Comparison of ENCODE assay signal across 8 cellular contexts in genomic region chr11:60914620-60915249, GRCh38. TPM values are rescaled to one million over a fixed set of nuclear protein-coding genes. Genes with fewer than 3 reads are reported as not detected.
A peak's percentile ranks its signal among the peaks of the same experiment; 100 is the strongest.
DNase-seq lines count a peak whose midpoint lies in the region; ATAC-seq, FAIRE-seq and TF ChIP-seq lines count a peak whose summit lies in the region.

No MANE protein-coding gene starts in this region.

- CTCF ChIA-PET in AG04449 (lab: Yijun Ruan, JAX), result interaction anchor here (0.9 to 5.0 kb wide), 13 partner anchors 9 to 340 kb away, joined by 3 to 40 read pairs (median 5); partner anchors contain the start of genes PRPF19 and TMEM132A

- ATAC-seq in GM18873 (IDR thresholded peaks at IDR 0.05; ENCODE audit: low FRiP score, unreplicated experiment), result no peak

- H3K4me3 ChIP-seq in AG04449 (ENCODE audit: low read depth, low read length) (peak overlapping the region; percentile 86), fibroblast of mammary gland (ENCODE audit: control insufficient read depth, low read depth, low read length) (peak overlapping the region; percentile 81), neuron (ENCODE audit: low read length) (peak overlapping the region; percentile 71)

- H3K4me1 ChIP-seq in neuron (ENCODE audit: insufficient read depth, low read length), result peaks cover 27% of the 10 kb centered on the region

- peaks cover 7% of the 10 kb centered on the region for H3K36me3 ChIP-seq in neuron (ENCODE audit: insufficient read depth, low read length)

- no peak for DNase-seq in AG04449 (ENCODE audit: low read depth, low spot score)
- no peak for DNase-seq in GM19239 (ENCODE audit: insufficient read length, low spot score)
- peak; percentile 80 for DNase-seq in LHCN-M2 (ENCODE audit: low read depth)
- peak; percentile 23 for DNase-seq in activated T-cell treated with anti-CD3 and anti-CD28 coated beads for 24 hours (ENCODE audit: low read depth)
- peak; percentile 24 for DNase-seq in fibroblast of mammary gland (ENCODE audit: low read depth)
- no peak for DNase-seq in T1000 (lab: John Stamatoyannopoulos, UW)

- POLR2A ChIA-PET in AG04449 (lab: Yijun Ruan, JAX), result interaction anchor here (0.7 to 1.0 kb wide), 3 partner anchors 9 to 74 kb away, joined by 3 to 5 read pairs (median 3); partner anchors contain the start of gene TMEM132A

- TF ChIP-seq CTCF in AG04449 (IDR thresholded peaks at IDR 0.05; ENCODE audit: insufficient read depth, low read length, missing control alignments), result no peak
- TF ChIP-seq CTCF in fibroblast of mammary gland (conservative IDR thresholded peaks at IDR 0.05; ENCODE audit: control insufficient read depth, insufficient read depth, low read depth, low read length), result no peak

- H3K27me3 ChIP-seq in neuron (ENCODE audit: insufficient read depth, low read length), result no peaks in the 10 kb centered on the region

- H3K9me3 ChIP-seq in neuron (ENCODE audit: low read length), result no peaks in the 10 kb centered on the region

- peak; percentile 35 for FAIRE-seq in GM19239 (lab: Jason Lieb, UNC)

- peak overlapping the region; percentile 97 for H2AFZ ChIP-seq in neuron (ENCODE audit: low read depth, low read length)

RNA-seq across cellular contexts. Expression of gene TMEM109, which starts 0.8 kb away (rescaled TPM):
- 85.0 and 94.1 TPM in 2 replicates for total RNA-seq in LHCN-M2 (2014; rRNA removed)
- polyA plus RNA-seq in LHCN-M2 (2012), result 106 TPM

RNA-seq across cellular contexts. Expression of gene PRPF19, which starts 8.3 kb away (rescaled TPM):
- 79.7 and 97.3 TPM in 2 replicates for total RNA-seq in LHCN-M2 (2014; rRNA removed)
- polyA plus RNA-seq in LHCN-M2 (2012), result 66.6 TPM

RNA-seq across cellular contexts. Expression of gene TMEM132A, which starts 9.5 kb away (rescaled TPM):
- total RNA-seq in LHCN-M2 (2014; rRNA removed), result 36.7 and 41.1 TPM in 2 replicates
- 24.2 TPM for polyA plus RNA-seq in LHCN-M2 (2012)

RNA-seq across cellular contexts. Expression of gene SLC15A3, which starts 37.2 kb away (rescaled TPM):
- 4.2 and 8.6 TPM in 2 replicates for total RNA-seq in LHCN-M2 (2014; rRNA removed)
- 14.4 TPM for polyA plus RNA-seq in LHCN-M2 (2012)

RNA-seq across cellular contexts. Expression of gene ZP1, which starts 47.4 kb away (rescaled TPM):
- total RNA-seq in LHCN-M2 (2014; rRNA removed), result 0.57 TPM in 1 of 2 replicates, not detected in the other
- 0.18 TPM for polyA plus RNA-seq in LHCN-M2 (2012)

Comparison
In these comparisons a context has a peak if more than half of its experiments do, and no peak if none do; other contexts are left out.
1. DNase-seq: peak in LHCN-M2 (single experiment), activated T-cell treated with anti-CD3 and anti-CD28 coated beads for 24 hours (single experiment) and fibroblast of mammary gland (single experiment); none in AG04449 (single experiment), GM19239 (single experiment) and T1000 (single experiment).
2. Peak in every context shown above with its lines, with median percentiles within 50 percentile points of each other: H3K4me3 ChIP-seq.